8 cellular contexts compared by ENCODE assay signal in genomic region chr6:52598123-52598823, GRCh38. TPM values are rescaled to one million over a fixed set of nuclear protein-coding genes. Genes with fewer than 3 reads are reported as not detected.
DNase-seq lines count a peak whose midpoint lies in the region; ATAC-seq and TF ChIP-seq lines count a peak whose summit lies in the region.

No MANE protein-coding gene starts in this region.

- intact Hi-C loops in activated T-helper 1 cell treated with anti-CD3 and anti-CD28 coated beads, Interleukin-12 subunit alpha, Interleukin-12 subunit beta, Interleukin-2, Interleukin-4 antibody, amounts not matched to agents 30 ng/mL and 10 ng/mL and 1 ng/mL, durations not matched to agents 14 hours and 24 hours and 36 hours (cut with micrococcal nuclease), result loop anchor here (1.0 to 5.0 kb wide), 2 partner anchors 64 to 182 kb away; no protein-coding TSS in a partner anchor

- H3K9me3 Mint-ChIP-seq in activated T-helper 1 cell treated with anti-CD3 and anti-CD28 coated beads, Interleukin-12 subunit alpha, Interleukin-12 subunit beta, Interleukin-2, Interleukin-4 antibody, amounts not matched to agents 30 ng/mL and 10 ng/mL and 1 ng/mL, durations not matched to agents 14 hours and 24 hours and 36 hours, result no peaks in the 10 kb centered on the region

- CTCF ChIA-PET in HEK293 (lab: Yijun Ruan, JAX), result interaction anchor here (0.6 to 5.9 kb wide), 45 partner anchors 8 to 356 kb away, joined by 3 to 95 read pairs (median 5); partner anchors contain the start of genes EFHC1 and TRAM2

- TF ChIP-seq CTCF in HEK293 (tag by site-specific recombination; IDR thresholded peaks at IDR 0.05) (peak; percentile 86), OCI-LY1 (IDR thresholded peaks at IDR 0.05; ENCODE audit: low read length) (peak; percentile 54; the same call in 1 of the 2 replicates), cardiac fibroblast (IDR thresholded peaks at IDR 0.05; ENCODE audit: low read depth, low read length) (peak; percentile 81)

- H3K4me3 Mint-ChIP-seq in activated T-helper 1 cell treated with anti-CD3 and anti-CD28 coated beads, Interleukin-12 subunit alpha, Interleukin-12 subunit beta, Interleukin-2, Interleukin-4 antibody, amounts not matched to agents 30 ng/mL and 10 ng/mL and 1 ng/mL, durations not matched to agents 14 hours and 24 hours and 36 hours, result no peak overlapping the region

- H3K27ac Mint-ChIP-seq in activated T-helper 1 cell treated with anti-CD3 and anti-CD28 coated beads, Interleukin-12 subunit alpha, Interleukin-12 subunit beta, Interleukin-2, Interleukin-4 antibody, amounts not matched to agents 30 ng/mL and 10 ng/mL and 1 ng/mL, durations not matched to agents 14 hours and 24 hours and 36 hours, result no peak overlapping the region

- H3K27me3 ChIP-seq in OCI-LY1 (ENCODE audit: insufficient read depth, low read length), result no peaks in the 10 kb centered on the region

- no peaks in the 10 kb centered on the region for H3K9me2 ChIP-seq in OCI-LY1 (ENCODE audit: low read depth, low read length)

- H3K36me3 ChIP-seq in HEK293 (ENCODE audit: control insufficient read depth in 2 of 2, insufficient read depth in 1 of 2, low read length in 2 of 2) (no peaks in the 10 kb centered on the region), OCI-LY1 (ENCODE audit: insufficient read depth, low read length) (no peaks in the 10 kb centered on the region)

- H3K79me2 ChIP-seq in OCI-LY1 (ENCODE audit: insufficient read depth, low read length), result no peaks in the 10 kb centered on the region

- H3K36me3 Mint-ChIP-seq in activated T-helper 1 cell treated with anti-CD3 and anti-CD28 coated beads, Interleukin-12 subunit alpha, Interleukin-12 subunit beta, Interleukin-2, Interleukin-4 antibody, amounts not matched to agents 30 ng/mL and 10 ng/mL and 1 ng/mL, durations not matched to agents 14 hours and 24 hours and 36 hours (ENCODE audit: low read depth), result no peaks in the 10 kb centered on the region

- H3K27ac ChIP-seq in HEK293 (ENCODE audit: extremely low read depth, low read depth, low read length), result no peak overlapping the region
- H3K27ac ChIP-seq in OCI-LY1 (ENCODE audit: low read depth, low read length, poor library complexity, severe bottlenecking), result peak overlapping the region; percentile 97

- peaks cover 4% of the 10 kb centered on the region for H3K27me3 Mint-ChIP-seq in activated T-helper 1 cell treated with anti-CD3 and anti-CD28 coated beads, Interleukin-12 subunit alpha, Interleukin-12 subunit beta, Interleukin-2, Interleukin-4 antibody, amounts not matched to agents 30 ng/mL and 10 ng/mL and 1 ng/mL, durations not matched to agents 14 hours and 24 hours and 36 hours (ENCODE audit: insufficient read depth)

- POLR2A ChIA-PET in HEK293 (lab: Yijun Ruan, JAX), result interaction anchor here (0.9 to 1.5 kb wide), 3 partner anchors 22 to 178 kb away, joined by 3 to 6 read pairs (median 4); partner anchors contain the start of gene EFHC1

- no peaks in the 10 kb centered on the region for H3F3A ChIP-seq in OCI-LY1 (ENCODE audit: insufficient read depth, low read length)

- no peaks in the 10 kb centered on the region for H4K20me1 ChIP-seq in OCI-LY1 (ENCODE audit: insufficient read depth, low read length)

- no peak overlapping the region for H2AFZ ChIP-seq in OCI-LY1 (ENCODE audit: low read length)

- H3K4me2 ChIP-seq in OCI-LY1 (ENCODE audit: low read length), result peak overlapping the region; percentile 6; the same call in 1 of the 2 replicates

- peak overlapping the region; percentile 39; the same call in 1 of the 2 replicates for H3K9ac ChIP-seq in OCI-LY1 (ENCODE audit: low read length)

- DNase-seq in COR-L47 (lab: John Stamatoyannopoulos, UW), result peak; percentile 39
- peak; percentile 79 to 88 for DNase-seq in cardiac fibroblast (ENCODE audit: low read depth in 2 of 2)
- peak; percentile 67 for DNase-seq in kidney glomerular epithelial cell (lab: John Stamatoyannopoulos, UW)
- DNase-seq in stimulated activated CD4-positive, alpha-beta T cell treated with anti-CD3 and anti-CD28 coated beads, Interleukin-4, amount 100 ng/mL, for 24 hours, result peak; percentile 29
- DNase-seq in activated T-helper 1 cell treated with anti-CD3 and anti-CD28 coated beads, Interleukin-12 subunit alpha, Interleukin-12 subunit beta, Interleukin-2, Interleukin-4 antibody, amounts not matched to agents 30 ng/mL and 10 ng/mL and 1 ng/mL, durations not matched to agents 14 hours and 24 hours and 36 hours (ENCODE audit: low spot score), result no peak

- peaks cover 13% of the 10 kb centered on the region for H3K4me1 Mint-ChIP-seq in activated T-helper 1 cell treated with anti-CD3 and anti-CD28 coated beads, Interleukin-12 subunit alpha, Interleukin-12 subunit beta, Interleukin-2, Interleukin-4 antibody, amounts not matched to agents 30 ng/mL and 10 ng/mL and 1 ng/mL, durations not matched to agents 14 hours and 24 hours and 36 hours (ENCODE audit: low read depth)

- peaks cover 4% of the 10 kb centered on the region; the same call in 1 of the 2 replicates for H3K4me1 ChIP-seq in HEK293 (ENCODE audit: control insufficient read depth, insufficient read depth, low read length)
- H3K4me1 ChIP-seq in OCI-LY1 (ENCODE audit: insufficient read depth, low read length, severe bottlenecking), result peaks cover 78% of the 10 kb centered on the region

- H3K9me3 ChIP-seq in HEK293 (ENCODE audit: control insufficient read depth, insufficient read depth, low read depth, low read length) (no peaks in the 10 kb centered on the region), OCI-LY1 (ENCODE audit: low read length) (no peaks in the 10 kb centered on the region)

- ATAC-seq in GM18519 (IDR thresholded peaks at IDR 0.05; ENCODE audit: low FRiP score, unreplicated experiment), result no peak

- no peak overlapping the region for H3K4me3 ChIP-seq in HEK293 (ENCODE audit: low read depth, low read length)
- no peak overlapping the region for H3K4me3 ChIP-seq in OCI-LY1 (ENCODE audit: low read depth, low read length, poor library complexity, severe bottlenecking)
- no peak overlapping the region for H3K4me3 ChIP-seq in cardiac fibroblast (replicated peaks in 1 of 2; ENCODE audit: low read depth in 2 of 2, low read length in 2 of 2)

TF ChIP-seq in HEK293, 187 proteins besides CTCF, POLR2A, EP300 and RAD21 (continues in another document):
- TF ChIP-seq ZNF626 (tag by site-specific recombination; IDR thresholded peaks at IDR 0.05) (no peak), ZNF366 (tag by site-specific recombination; conservative IDR thresholded peaks at IDR 0.05) (peak; percentile 53; the same call in 1 of the 2 replicates), PRDM10 (tag by site-specific recombination; IDR thresholded peaks at IDR 0.05) (no peak; the same call in 1 of the 2 replicates), ZNF324 (tag by site-specific recombination; IDR thresholded peaks at IDR 0.05) (0 out of 2 replicates have a peak, but pooled peaks have one; percentile 49), HOXA7 (CRISPR knock-in tag; IDR thresholded peaks at IDR 0.05; ENCODE audit: borderline replicate concordance) (no peak), ZSCAN18 (tag by site-specific recombination; IDR thresholded peaks at IDR 0.05) (no peak), ZNF600 (tag by site-specific recombination; IDR thresholded peaks at IDR 0.05) (peak; percentile 66; the same call in 1 of the 2 replicates), BCL11A (tag by site-specific recombination; IDR thresholded peaks at IDR 0.05; ENCODE audit: low read depth) (no peak), ZNF660 (tag by site-specific recombination; IDR thresholded peaks at IDR 0.05) (peak; percentile 89)

RNA-seq across cellular contexts. Expression of gene TRAM2, which starts 21.4 kb away (rescaled TPM):
- 2.1 and 2.5 TPM in 2 replicates for total RNA-seq in activated T-helper 1 cell treated with anti-CD3 and anti-CD28 coated beads, Interleukin-12 subunit alpha, Interleukin-12 subunit beta, Interleukin-2, Interleukin-4 antibody, amounts not matched to agents 30 ng/mL and 10 ng/mL and 1 ng/mL, durations not matched to agents 14 hours and 24 hours and 36 hours
